ENCODE assay signal across 11 cellular contexts in the genomic region with DNA sequence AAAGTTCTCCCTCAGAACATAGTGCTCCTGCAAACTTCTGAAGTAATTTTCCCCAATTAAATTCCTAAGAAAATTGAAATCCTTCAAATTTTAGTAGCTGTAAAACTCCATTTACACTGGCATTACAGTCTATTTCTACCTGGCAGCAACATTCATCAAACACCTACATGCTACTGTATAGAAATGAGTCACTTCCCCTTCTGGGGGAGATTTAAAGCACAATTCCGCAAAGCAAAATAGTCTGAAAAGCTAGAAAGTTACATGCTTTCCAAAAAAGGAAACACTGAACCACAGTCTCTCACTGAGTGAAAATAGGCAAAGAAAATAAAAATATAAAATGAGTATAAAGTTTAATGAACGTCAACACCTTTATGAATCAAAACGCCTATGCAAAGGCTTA. TPM values are rescaled to one million over a fixed set of nuclear protein-coding genes. Genes with fewer than 3 reads are reported as not detected.
DNase-seq lines count a peak whose midpoint lies in the region; ATAC-seq lines count a peak whose summit lies in the region.
"Had no signal": no experiment of that assay in that cellular context is flagged by ENCODE, and none has a peak within 500 bp of the region (broad histone marks: within the 10 kb centered on the region; RNA-seq: fewer than 3 reads in every experiment).

No MANE protein-coding gene starts in this region.

- no peaks in the 10 kb centered on the region for H3K36me3 Mint-ChIP-seq in T-cell

- CTCF ChIA-PET in T-cell (lab: Charles Lee), result no interaction called here

- no peak overlapping the region for H3K27ac Mint-ChIP-seq in T-cell
- H3K27ac Mint-ChIP-seq: T-helper 1 cell treated with Interleukin-12 subunit alpha and Interleukin-12 subunit beta and Interleukin-4 antibody, amounts not matched to agents 30 μg/mL and 1 μg/mL, for 36 hours had no signal

- ATAC-seq in GM18498 (IDR thresholded peaks at IDR 0.05; ENCODE audit: unreplicated experiment), result peak; percentile 96
- peak; percentile 96 for ATAC-seq in GM19438 (IDR thresholded peaks at IDR 0.05; ENCODE audit: low read depth, unreplicated experiment)
- peak; percentile 99 for ATAC-seq in HG02885 (IDR thresholded peaks at IDR 0.05; ENCODE audit: poor library complexity, unreplicated experiment)
- no peak for ATAC-seq in T-cell (replicated peaks in 1 of 4)

- peaks cover 0 to 12% (median 9%) of the 10 kb centered on the region in 3 donors for H3K9me3 Mint-ChIP-seq in T-cell
- H3K9me3 Mint-ChIP-seq: T-helper 1 cell treated with Interleukin-12 subunit alpha and Interleukin-12 subunit beta and Interleukin-4 antibody, amounts not matched to agents 30 μg/mL and 1 μg/mL, for 36 hours had no signal

- H3K4me1 Mint-ChIP-seq in T-cell, result no peaks in the 10 kb centered on the region

- H3K4me3 Mint-ChIP-seq in T-cell, result no peak overlapping the region
- H3K4me3 Mint-ChIP-seq: T-helper 1 cell treated with Interleukin-12 subunit alpha and Interleukin-12 subunit beta and Interleukin-4 antibody, amounts not matched to agents 30 μg/mL and 1 μg/mL, for 36 hours had no signal

- POLR2A ChIA-PET in T-cell (lab: Charles Lee), result no interaction called here

- H3K27me3 Mint-ChIP-seq in T-cell, result peaks cover 0 to 16% of the 10 kb centered on the region in 2 donors

- DNase-seq in KBM-7 (peak; percentile 23), glomerular visceral epithelial cell (ENCODE audit: extremely low spot score) (no peak), ecto neural progenitor cell (ENCODE audit: low spot score) (no peak), NCI-H2227 treated with DMSO at 0.1 percent for 48 hours (lab: John Stamatoyannopoulos, UW) (no peak), T-cell (no peak)
- DNase-seq: IMR-90, NCI-H446 treated with DMSO at 0.1 percent for 48 hours had no signal

- in situ Hi-C loops in KBM-7 (cut with MboI; ENCODE audit: low pct_unique_long_range_greater_than_20kb, low sequenced_read_pairs), result no loop called here

RNA-seq across cellular contexts. Expression of a gene that starts 43.3 kb away (rescaled TPM):
- 1 to 10 TPM in 3 of 5 donors, under 1 TPM in 1, not detected in 1; 0.21 to 2.9 (median 1.7) TPM for total RNA-seq in T-cell
- total RNA-seq: IMR-90 had no signal

Comparison
In these comparisons a context has a peak if more than half of its experiments do, and no peak if none do; other contexts are left out.
1. ATAC-seq: peak in GM18498 (single experiment), GM19438 (single experiment) and HG02885 (single experiment); none in T-cell (0 of 4).